Comparison of ENCODE assay signal across 26 cellular contexts in the genomic region with DNA sequence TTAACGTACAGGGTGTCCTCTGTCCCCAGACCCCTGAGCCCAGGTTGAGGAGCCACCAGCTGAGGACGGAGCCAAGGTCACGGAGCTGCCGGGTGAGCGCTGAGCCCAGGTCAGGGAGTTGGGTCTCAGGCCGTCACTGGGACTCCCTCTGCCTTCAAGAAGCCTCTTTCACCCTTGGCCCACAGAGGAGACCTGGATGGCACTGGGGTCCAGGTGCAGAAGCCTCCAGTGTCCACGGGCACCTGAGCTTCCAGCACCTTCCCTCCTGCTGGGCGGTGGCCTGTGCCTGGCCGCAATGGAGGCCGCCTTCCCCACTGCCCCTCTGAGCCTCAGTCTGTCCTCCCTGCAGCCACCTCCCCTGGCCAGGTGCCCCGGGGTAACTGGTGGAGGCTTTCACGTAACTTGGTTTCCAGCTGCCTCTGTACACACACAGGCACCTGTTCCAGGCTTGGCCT. TPM values are rescaled to one million over a fixed set of nuclear protein-coding genes. Genes with fewer than 3 reads are reported as not detected.
"Had no signal": no experiment of that assay in that cellular context is flagged by ENCODE, and none has a peak within 500 bp of the region (broad histone marks: within the 10 kb centered on the region; RNA-seq: fewer than 3 reads in every experiment).

No MANE protein-coding gene starts in this region.

- H3K4me3 ChIP-seq: hepatocyte, mucosa of descending colon, neural progenitor cell, prostate gland, upper lobe of left lung had no signal

- H3K79me2 ChIP-seq: hepatocyte had no signal

- H3K9me3 ChIP-seq: prostate gland, upper lobe of left lung had no signal

- H3K9ac ChIP-seq: neural progenitor cell had no signal

- H3K27ac ChIP-seq: hepatocyte, neural progenitor cell, prostate gland, upper lobe of left lung had no signal

- H3K36me3 ChIP-seq: neural progenitor cell, prostate gland had no signal

- H3K4me2 ChIP-seq: hepatocyte, neural progenitor cell had no signal

- DNase-seq: activated B cell treated with CpG ODN at 0.5 μM for 24 hours; activated CD4-positive, alpha-beta T cell treated with anti-CD3 and anti-CD28 coated beads for 4 hours; activated CD4-positive, alpha-beta T cell treated with anti-CD3 and anti-CD28 coated beads, Interleukin-2, amount 50 U/mL, for 48 hours; activated CD8-positive, alpha-beta memory T cell treated with anti-CD3 and anti-CD28 coated beads, Interleukin-2, amount 50 U/mL, for 48 hours; activated naive CD4-positive, alpha-beta T cell treated with anti-CD3 and anti-CD28 coated beads for 36 hours; activated naive CD8-positive, alpha-beta T cell treated with anti-CD3 and anti-CD28 coated beads, Interleukin-2, amount 10 ng/mL, durations not matched to agents 7 days and 5 days; activated T-cell treated with anti-CD3 and anti-CD28 coated beads, Interleukin-2, amount 50 U/mL, for 4 hours; amniotic stem cell; effector CD4-positive, alpha-beta T cell; erythroblast; foreskin melanocyte; immature natural killer cell; kidney glomerular epithelial cell; mesenchymal stem cell; naive B cell; stimulated activated CD4-positive, alpha-beta T cell treated with anti-CD3 and anti-CD28 coated beads, Interleukin-12 subunit alpha, Interleukin-12 subunit beta, amount 100 ng/mL, for 4 hours; stimulated activated CD4-positive, alpha-beta T cell treated with anti-CD3 and anti-CD28 coated beads, Interleukin-4, amount 100 ng/mL, for 4 hours; stimulated activated naive CD8-positive, alpha-beta T cell treated with anti-CD3 and anti-CD28 coated beads, Interleukin-15, Interleukin-2, amounts not matched to agents 100 U/mL and 50 U/mL, for 24 hours had no signal

- H3K4me1 ChIP-seq: neural progenitor cell, prostate gland, upper lobe of left lung had no signal

- H3K27me3 ChIP-seq: hepatocyte, neural progenitor cell, upper lobe of left lung had no signal

RNA-seq across cellular contexts. Expression of a gene that starts 31.6 kb away (rescaled TPM):
- total RNA-seq: activated B cell treated with CpG ODN at 0.5 μM for 24 hours; activated CD8-positive, alpha-beta memory T cell treated with anti-CD3 and anti-CD28 coated beads for 36 hours; activated naive CD4-positive, alpha-beta T cell treated with anti-CD3 and anti-CD28 coated beads for 36 hours; activated naive CD8-positive, alpha-beta T cell treated with anti-CD3 and anti-CD28 coated beads, Interleukin-2, amount 10 ng/mL, durations not matched to agents 7 days and 5 days; activated T-cell treated with anti-CD3 and anti-CD28 coated beads, Interleukin-2, amount 50 U/mL, for 4 hours; liver; mucosa of descending colon; subcutaneous adipose tissue had no signal
- polyA plus RNA-seq: immature natural killer cell had no signal
